In genomic region chr12:6267007-6267721, GRCh38 we compare ENCODE assay signal across 10 cellular contexts. TPM values are rescaled to one million over a fixed set of nuclear protein-coding genes. Genes with fewer than 3 reads are reported as not detected.
DNase-seq lines count a peak whose midpoint lies in the region; ATAC-seq, FAIRE-seq and TF ChIP-seq lines count a peak whose summit lies in the region.
"Had no signal": no experiment of that assay in that cellular context is flagged by ENCODE, and none has a peak within 500 bp of the region (broad histone marks: within the 10 kb centered on the region; RNA-seq: fewer than 3 reads in every experiment).

No MANE protein-coding gene starts in this region.

- no peaks in the 10 kb centered on the region for H3K9me3 ChIP-seq in astrocyte (ENCODE audit: insufficient read depth, low read depth, low read length)

- H3K36me3 Mint-ChIP-seq in astrocyte (ENCODE audit: low read depth, unreplicated experiment) (no peaks in the 10 kb centered on the region), nephron (ENCODE audit: low read depth) (no peaks in the 10 kb centered on the region)

- no peaks in the 10 kb centered on the region for H3K36me3 ChIP-seq in astrocyte (ENCODE audit: insufficient read depth, low read length)

- DNase-seq in AG09309 (ENCODE audit: low read depth) (peak; percentile 52), astrocyte (ENCODE audit: low read depth) (peak; percentile 71), GM19240 (ENCODE audit: insufficient read length, low spot score) (no peak), AML-193 (lab: John Stamatoyannopoulos, UW) (no peak), NCI-H524 (lab: John Stamatoyannopoulos, UW) (no peak)

- H3K79me2 ChIP-seq in astrocyte (ENCODE audit: insufficient read depth, low read length) = no peaks in the 10 kb centered on the region

- H3K4me1 ChIP-seq in astrocyte (ENCODE audit: insufficient read depth, low read length) = no peaks in the 10 kb centered on the region

- no peak overlapping the region for H3K27ac ChIP-seq in astrocyte (ENCODE audit: low read depth, low read length)

- H3K27ac Mint-ChIP-seq in astrocyte (ENCODE audit: unreplicated experiment) = peak overlapping the region; percentile 18
- peak overlapping the region; percentile 32 to 79 (median 78) for H3K27ac Mint-ChIP-seq in nephron

- no peak for FAIRE-seq in astrocyte (lab: Jason Lieb, UNC)
- FAIRE-seq: G401.6 had no signal

- ATAC-seq in HG02642 (IDR thresholded peaks at IDR 0.05; ENCODE audit: poor library complexity, unreplicated experiment) (peak; percentile 50), HG03196 (IDR thresholded peaks at IDR 0.05; ENCODE audit: unreplicated experiment) (no peak)

- H3K4me3 Mint-ChIP-seq in astrocyte (ENCODE audit: unreplicated experiment) (no peak overlapping the region), nephron (no peak overlapping the region)

- H3K9me3 Mint-ChIP-seq in astrocyte (ENCODE audit: unreplicated experiment) (no peaks in the 10 kb centered on the region), nephron (no peaks in the 10 kb centered on the region)

- peaks cover 8% of the 10 kb centered on the region for H3K27me3 Mint-ChIP-seq in astrocyte (ENCODE audit: low read depth, unreplicated experiment)
- peaks cover under 1% of the 10 kb centered on the region for H3K27me3 Mint-ChIP-seq in nephron (ENCODE audit: low read depth)

- TF ChIP-seq CTCF in AG09309 (IDR thresholded peaks at IDR 0.05; ENCODE audit: control insufficient read depth, insufficient read depth, low read depth, low read length, missing control alignments) (peak; percentile 29), astrocyte (IDR thresholded peaks at IDR 0.05; ENCODE audit: insufficient read depth, low read depth, low read length) (no peak), nephron (IDR thresholded peaks at IDR 0.05; ENCODE audit: unreplicated experiment in 3 of 3) (peak in 1 of 3 experiments; percentile 20)

- H2AFZ ChIP-seq in astrocyte (ENCODE audit: low read depth, low read length) = no peak overlapping the region

- no peak overlapping the region for H3K4me3 ChIP-seq in AG09309 (ENCODE audit: control insufficient read depth, low read depth, low read length)
- H3K4me3 ChIP-seq in astrocyte (ENCODE audit: insufficient read depth, low read depth, low read length) = no peak overlapping the region

- H3K4me1 Mint-ChIP-seq in astrocyte (ENCODE audit: low read depth, unreplicated experiment) = peaks cover under 1% of the 10 kb centered on the region
- peaks cover 28% of the 10 kb centered on the region for H3K4me1 Mint-ChIP-seq in nephron

- no peak overlapping the region for H3K4me2 ChIP-seq in astrocyte (ENCODE audit: low read length)

- no peaks in the 10 kb centered on the region for H3K27me3 ChIP-seq in astrocyte (ENCODE audit: insufficient read depth, low read length)

- H3K9ac ChIP-seq in astrocyte (ENCODE audit: low read length) = no peak overlapping the region

- H4K20me1 ChIP-seq in astrocyte (ENCODE audit: insufficient read depth, low read length) = no peaks in the 10 kb centered on the region

RNA-seq across cellular contexts. Expression of gene PLEKHG6, which starts 43.3 kb away (rescaled TPM):
- 0.72 and 2.5 TPM in 2 replicates for total RNA-seq in astrocyte
- total RNA-seq: HT1080 had no signal

Comparison
In these comparisons a context has a peak if more than half of its experiments do, and no peak if none do; other contexts are left out.
1. DNase-seq: peak in AG09309 (single experiment) and astrocyte (single experiment); none in GM19240 (single experiment), AML-193 (0 of 2) and NCI-H524 (0 of 2).